In the genomic region with DNA sequence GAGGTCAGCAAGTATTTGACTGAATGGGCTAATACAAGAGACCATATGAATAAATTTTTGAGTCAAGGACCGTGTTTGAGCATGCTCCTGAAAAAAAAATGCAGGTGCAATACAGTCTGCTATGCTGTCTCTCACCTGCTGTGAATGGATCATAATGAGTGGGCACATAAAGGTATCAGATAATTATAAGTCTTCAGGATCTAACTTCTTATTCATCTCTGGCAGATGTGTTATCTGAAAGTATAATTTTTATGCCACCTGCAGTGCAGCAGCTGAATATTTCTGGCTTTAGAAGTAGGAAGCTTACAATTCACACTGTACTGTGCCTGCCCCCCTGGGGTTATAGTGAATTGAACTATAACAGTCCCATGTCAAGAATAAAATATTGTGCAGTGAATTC, we compare ENCODE assay signal across 22 cellular contexts.
DNase-seq lines count a peak whose midpoint lies in the region; FAIRE-seq and TF ChIP-seq lines count a peak whose summit lies in the region.
"Had no signal": no experiment of that assay in that cellular context is flagged by ENCODE, and none has a peak within 500 bp of the region (broad histone marks: within the 10 kb centered on the region; RNA-seq: fewer than 3 reads in every experiment).

No MANE protein-coding gene starts in this region.

- no peaks in the 10 kb centered on the region for H3K4me1 ChIP-seq in tibial nerve
- H3K4me1 ChIP-seq: BLaER1, HAP-1 had no signal

- no peaks in the 10 kb centered on the region for H3K27me3 ChIP-seq in tibial nerve
- H3K27me3 ChIP-seq: BLaER1 had no signal

- H3K4me1 Mint-ChIP-seq in type B pancreatic cell (ENCODE audit: unreplicated experiment), result no peaks in the 10 kb centered on the region
- H3K4me1 Mint-ChIP-seq: CD4-positive, alpha-beta memory T cell had no signal

- peak; percentile 53 for FAIRE-seq in GM18507 (lab: Jason Lieb, UNC)
- FAIRE-seq: GM12878 had no signal

- H3K36me3 Mint-ChIP-seq in type B pancreatic cell, result no peaks in the 10 kb centered on the region
- H3K36me3 Mint-ChIP-seq: CD4-positive, alpha-beta memory T cell had no signal

- no peak overlapping the region for H3K27ac Mint-ChIP-seq in type B pancreatic cell
- H3K27ac Mint-ChIP-seq: CD4-positive, alpha-beta memory T cell had no signal

- no peak overlapping the region for H3K4me3 Mint-ChIP-seq in type B pancreatic cell
- H3K4me3 Mint-ChIP-seq: CD4-positive, alpha-beta memory T cell had no signal

- TF ChIP-seq POLR2A in tibial nerve (IDR thresholded peaks at IDR 0.05), result no peak

- H3K9me3 ChIP-seq in SK-N-MC (ENCODE audit: low read depth, low read length), result no peaks in the 10 kb centered on the region
- no peaks in the 10 kb centered on the region for H3K9me3 ChIP-seq in tibial nerve
- H3K9me3 ChIP-seq: BLaER1, HAP-1 had no signal

- 65 to 66% methylated on average over 1 of the region's 1 CpG for WGBS in tibial nerve, 2 donors

- no peak for DNase-seq in GM18507 (ENCODE audit: extremely low spot score, insufficient read length, low read depth)
- peak; percentile 28 to 31 for DNase-seq in NCI-H1930 (lab: John Stamatoyannopoulos, UW)
- peak; percentile 43 for DNase-seq in NCI-H345 treated with DMSO at 0.1 percent for 48 hours (lab: John Stamatoyannopoulos, UW; ENCODE audit: unreplicated experiment)
- peak; percentile 26 for DNase-seq in SK-N-MC (ENCODE audit: low read depth, low spot score)
- DNase-seq in NCI-H1092 treated with DMSO at 0.1 percent for 48 hours (lab: John Stamatoyannopoulos, UW), result no peak
- no peak for DNase-seq in tibial nerve (ENCODE audit: low spot score in 2 of 2)
- DNase-seq in type B pancreatic cell (ENCODE audit: extremely low spot score, unreplicated experiment), result no peak
- DNase-seq in NCI-H1048 (lab: John Stamatoyannopoulos, UW), result no peak
- DNase-seq: Calu3; CD4-positive, alpha-beta memory T cell; GF-D8; GM23248; IMR-90; NCI-H446; NCI-H526 treated with DMSO at 0.1 percent for 48 hours; PC-3; RPMI8226; SHP77 treated with DMSO at 0.1 percent for 48 hours; T-helper 1 cell had no signal

- no peaks in the 10 kb centered on the region for H3K36me3 ChIP-seq in SK-N-MC (ENCODE audit: insufficient read depth, low read length)
- no peaks in the 10 kb centered on the region for H3K36me3 ChIP-seq in tibial nerve
- H3K36me3 ChIP-seq: BLaER1, HAP-1 had no signal

- TF ChIP-seq CTCF in tibial nerve (IDR thresholded peaks at IDR 0.05), result no peak
- TF ChIP-seq CTCF in type B pancreatic cell (conservative IDR thresholded peaks at IDR 0.05), result no peak

- no peaks in the 10 kb centered on the region for H3K27me3 Mint-ChIP-seq in type B pancreatic cell

- H3K9me3 Mint-ChIP-seq in type B pancreatic cell, result no peaks in the 10 kb centered on the region

- no peak overlapping the region for H3K27ac ChIP-seq in SK-N-MC
- no peak overlapping the region for H3K27ac ChIP-seq in tibial nerve
- H3K27ac ChIP-seq: BLaER1, GM23248 had no signal

- H3K9ac ChIP-seq in SK-N-MC (ENCODE audit: insufficient read length), result no peak overlapping the region
- H3K9ac ChIP-seq: BLaER1, GM23248 had no signal

- H3K4me3 ChIP-seq in SK-N-MC (no peak overlapping the region), tibial nerve (no peak overlapping the region)
- H3K4me3 ChIP-seq: BLaER1, GM12878, GM23248, HAP-1 had no signal

- TF ChIP-seq EP300 in tibial nerve (IDR thresholded peaks at IDR 0.05), result no peak

Comparison
In these comparisons a context has a peak if more than half of its experiments do, and no peak if none do; other contexts are left out.
1. DNase-seq: peak in NCI-H1930 (2 of 2), NCI-H345 treated with DMSO at 0.1 percent for 48 hours (single experiment) and SK-N-MC (single experiment); none in GM18507 (single experiment), NCI-H1092 treated with DMSO at 0.1 percent for 48 hours (single experiment), tibial nerve (0 of 2), type B pancreatic cell (single experiment) and NCI-H1048 (single experiment).